21 cellular contexts compared by ENCODE assay signal in genomic region chr1:98068016-98068415, GRCh38.
"Had no signal": no experiment of that assay in that cellular context is flagged by ENCODE, and none has a peak within 500 bp of the region (broad histone marks: within the 10 kb centered on the region; RNA-seq: fewer than 3 reads in every experiment).

No MANE protein-coding gene starts in this region.

- H3K9me3 ChIP-seq: MG63 had no signal

- ATAC-seq: activated T-helper 17 cell treated with anti-CD3 and anti-CD28 coated beads, Interleukin-2, amount 50 U/mL, for 72 hours had no signal

- DNase-seq: activated CD4-positive, alpha-beta memory T cell treated with anti-CD3 and anti-CD28 coated beads for 36 hours; activated CD4-positive, alpha-beta T cell treated with anti-CD3 and anti-CD28 coated beads, Interleukin-2, amount 10 ng/mL, durations not matched to agents 7 days and 5 days; activated CD4-positive, CD25-positive, alpha-beta regulatory T cell; activated CD8-positive, alpha-beta memory T cell treated with anti-CD3 and anti-CD28 coated beads for 24 hours; activated gamma-delta T cell; activated naive CD4-positive, alpha-beta T cell treated with anti-CD3 and anti-CD28 coated beads for 36 hours; activated T-cell treated with anti-CD3 and anti-CD28 coated beads, Interleukin-2, amount 50 U/mL, for 48 hours; amygdala; MG63; MV-4-11; NCI-H1092 treated with DMSO at 0.1 percent for 48 hours; NCI-H1417 treated with DMSO at 0.1 percent for 48 hours; NCI-H1694; NCI-H2029; NCI-H2107; NCI-H2171 treated with DMSO at 0.1 percent for 48 hours; NCI-H345; NCI-H510A; SHP77 had no signal

- H3K4me3 ChIP-seq: MG63 had no signal

- H3K27me3 ChIP-seq: MG63 had no signal

- H3K36me3 ChIP-seq: MG63 had no signal

- FAIRE-seq: astrocyte had no signal
